In the genomic region with DNA sequence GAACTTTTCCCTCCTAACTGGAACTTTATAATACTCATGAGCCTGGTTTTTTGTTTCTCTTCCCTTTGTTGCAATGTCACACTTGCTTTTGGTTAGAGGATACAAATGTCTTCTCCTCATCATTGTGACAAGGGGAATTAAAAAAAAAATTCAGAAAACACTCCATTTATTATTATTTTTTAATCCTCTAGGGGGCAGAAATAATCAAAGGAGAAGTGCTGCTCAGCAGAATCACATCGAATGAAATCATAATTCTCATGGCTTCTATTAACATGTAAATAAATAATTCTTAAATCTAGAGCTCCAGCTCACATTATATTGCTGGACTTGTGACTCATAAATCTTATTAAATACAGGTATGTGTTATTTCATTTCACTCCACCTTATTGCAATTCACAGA, we compare ENCODE assay signal across 13 cellular contexts.
DNase-seq lines count a peak whose midpoint lies in the region; ATAC-seq, FAIRE-seq and TF ChIP-seq lines count a peak whose summit lies in the region.
"Had no signal": no experiment of that assay in that cellular context is flagged by ENCODE, and none has a peak within 500 bp of the region (broad histone marks: within the 10 kb centered on the region; RNA-seq: fewer than 3 reads in every experiment).

No MANE protein-coding gene starts in this region.

- ATAC-seq in right lobe of liver (no peak), GM21447 (IDR thresholded peaks at IDR 0.05; ENCODE audit: unreplicated experiment) (no peak)
- ATAC-seq: activated CD4-positive, alpha-beta T cell treated with anti-CD3 and anti-CD28 coated beads for 36 hours had no signal

- intact Hi-C loops in right lobe of liver (cut with DNase I), result no loop called here

- FAIRE-seq in astrocyte (lab: Jason Lieb, UNC), result no peak

- H3K4me2 ChIP-seq in astrocyte (ENCODE audit: low read length), result no peak overlapping the region

- TF ChIP-seq CTCF in BE2C (IDR thresholded peaks at IDR 0.05; ENCODE audit: low read depth, low read length) (peak; percentile 46), HFF-Myc (IDR thresholded peaks at IDR 0.05; ENCODE audit: low read depth, low read length, missing control alignments) (peak; percentile 18), astrocyte (IDR thresholded peaks at IDR 0.05; ENCODE audit: insufficient read depth, low read depth, low read length) (peak; percentile 16), right lobe of liver (IDR thresholded peaks at IDR 0.05) (peak; percentile 4 to 46 (median 33))

- H4K20me1 ChIP-seq in astrocyte (ENCODE audit: insufficient read depth, low read length), result no peaks in the 10 kb centered on the region

- no peaks in the 10 kb centered on the region for H3K36me3 Mint-ChIP-seq in astrocyte (ENCODE audit: low read depth, unreplicated experiment)

- no peak for TF ChIP-seq POLR2A in right lobe of liver (IDR thresholded peaks at IDR 0.05)

- H3K27me3 Mint-ChIP-seq in astrocyte (ENCODE audit: low read depth, unreplicated experiment), result peaks cover 2% of the 10 kb centered on the region
- H3K27me3 Mint-ChIP-seq: activated CD4-positive, alpha-beta T cell treated with anti-CD3 and anti-CD28 coated beads for 36 hours had no signal

- H3K27ac ChIP-seq in astrocyte (ENCODE audit: low read depth, low read length) (no peak overlapping the region), right lobe of liver (no peak overlapping the region)

- H3K9ac ChIP-seq in astrocyte (ENCODE audit: low read length), result no peak overlapping the region

- H3K4me1 ChIP-seq in BE2C (no peaks in the 10 kb centered on the region), astrocyte (ENCODE audit: insufficient read depth, low read length) (no peaks in the 10 kb centered on the region), right lobe of liver (no peaks in the 10 kb centered on the region)

- no peaks in the 10 kb centered on the region for H3K4me1 Mint-ChIP-seq in astrocyte (ENCODE audit: low read depth, unreplicated experiment)

- H3K79me2 ChIP-seq in astrocyte (ENCODE audit: insufficient read depth, low read length), result no peaks in the 10 kb centered on the region

- no peak overlapping the region for H3K4me3 Mint-ChIP-seq in astrocyte (ENCODE audit: unreplicated experiment)
- H3K4me3 Mint-ChIP-seq: activated CD4-positive, alpha-beta T cell treated with anti-CD3 and anti-CD28 coated beads for 36 hours had no signal

- no peak overlapping the region for H3K4me3 ChIP-seq in BE2C (ENCODE audit: low read depth, low read length)
- H3K4me3 ChIP-seq in HFF-Myc (replicated peaks; ENCODE audit: low read depth, low read length), result no peak overlapping the region
- H3K4me3 ChIP-seq in astrocyte (ENCODE audit: insufficient read depth, low read depth, low read length), result no peak overlapping the region
- H3K4me3 ChIP-seq in right lobe of liver, result no peak overlapping the region

- H3K9me3 Mint-ChIP-seq in astrocyte (ENCODE audit: unreplicated experiment), result no peaks in the 10 kb centered on the region

- no peaks in the 10 kb centered on the region for H3K27me3 ChIP-seq in BE2C
- no peaks in the 10 kb centered on the region for H3K27me3 ChIP-seq in astrocyte (ENCODE audit: insufficient read depth, low read length)
- H3K27me3 ChIP-seq in right lobe of liver, result no peaks in the 10 kb centered on the region

- DNase-seq in BE2C (no peak), HFF-Myc (ENCODE audit: extremely low read depth, low read depth) (no peak), astrocyte (ENCODE audit: low read depth) (no peak), right lobe of liver (no peak), HPDE6-E6E7 (ENCODE audit: extremely low spot score) (no peak), epidermal melanocyte (ENCODE audit: insufficient read length, low spot score) (no peak), NCI-H2107 (lab: John Stamatoyannopoulos, UW) (no peak)
- DNase-seq: activated CD4-positive, alpha-beta T cell treated with anti-CD3 and anti-CD28 coated beads for 36 hours; central memory CD4-positive, alpha-beta T cell; DMS 273 treated with DMSO at 0.1 percent for 48 hours; NCI-H1092; NCI-H748 treated with DMSO at 0.1 percent for 48 hours had no signal

- WGBS in right lobe of liver (ENCODE audit: insufficient coverage, low coverage, low lambda C conversion rate, missing lambda C conversion rate), result 36% methylated on average over 1 of the region's 1 CpG

- H3K9me3 ChIP-seq in BE2C (no peaks in the 10 kb centered on the region), astrocyte (ENCODE audit: insufficient read depth, low read depth, low read length) (no peaks in the 10 kb centered on the region), right lobe of liver (no peaks in the 10 kb centered on the region)

- no peak overlapping the region for H2AFZ ChIP-seq in astrocyte (ENCODE audit: low read depth, low read length)

- H3K27ac Mint-ChIP-seq in astrocyte (ENCODE audit: unreplicated experiment), result no peak overlapping the region
- H3K27ac Mint-ChIP-seq: activated CD4-positive, alpha-beta T cell treated with anti-CD3 and anti-CD28 coated beads for 36 hours had no signal

- H3K36me3 ChIP-seq in BE2C, result no peaks in the 10 kb centered on the region
- no peaks in the 10 kb centered on the region for H3K36me3 ChIP-seq in astrocyte (ENCODE audit: insufficient read depth, low read length)
- H3K36me3 ChIP-seq in right lobe of liver, result no peaks in the 10 kb centered on the region
